ENCODE assay signal across 38 cellular contexts in the genomic region with DNA sequence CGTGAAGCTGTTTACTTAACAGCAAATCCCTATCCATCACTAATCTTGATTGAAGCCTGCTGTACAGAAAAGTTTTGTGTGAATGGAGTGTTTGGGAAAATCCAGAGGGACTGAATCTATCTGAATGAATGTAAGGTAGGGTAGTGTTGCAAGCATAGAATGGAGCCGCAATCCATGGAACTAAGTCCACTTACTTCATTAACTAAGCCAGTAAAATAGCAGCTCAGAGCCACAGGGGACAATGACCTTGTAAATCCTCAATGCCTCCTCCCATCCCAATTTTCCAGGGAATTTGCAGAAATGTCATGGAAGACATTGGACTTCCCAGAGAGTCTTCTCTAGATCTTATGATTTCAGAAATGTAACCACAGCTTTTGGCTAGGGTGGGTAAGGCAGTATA. TPM values are rescaled to one million over a fixed set of nuclear protein-coding genes. Genes with fewer than 3 reads are reported as not detected.
"Had no signal": no experiment of that assay in that cellular context is flagged by ENCODE, and none has a peak within 500 bp of the region (broad histone marks: within the 10 kb centered on the region; RNA-seq: fewer than 3 reads in every experiment).

No MANE protein-coding gene starts in this region.

- H3K9me3 Mint-ChIP-seq: activated CD8-positive, alpha-beta T cell treated with anti-CD3 and anti-CD28 coated beads for 36 hours; activated naive CD4-positive, alpha-beta T cell treated with anti-CD3 and anti-CD28 coated beads, Interleukin-2, amount 50 U/mL, for 24 hours; activated T-cell treated with anti-CD3 and anti-CD28 coated beads, Interleukin-2, amount 50 U/mL, for 4 hours; activated T-helper 17 cell treated with anti-CD3 and anti-CD28 coated beads, Interleukin-2, amount 50 U/mL, for 72 hours; central memory CD8-positive, alpha-beta T cell had no signal

- ATAC-seq: activated CD8-positive, alpha-beta T cell treated with anti-CD3 and anti-CD28 coated beads for 36 hours; activated naive CD8-positive, alpha-beta T cell treated with anti-CD3 and anti-CD28 coated beads, Interleukin-2, amount 50 U/mL, for 24 hours; activated T-cell treated with anti-CD3 and anti-CD28 coated beads, Interleukin-2, amount 50 U/mL, for 4 hours; activated T-cell treated with anti-CD3 and anti-CD28 coated beads, Interleukin-2, amount 50 U/mL, for 72 hours; activated T-helper 17 cell treated with anti-CD3 and anti-CD28 coated beads, Interleukin-2, amount 50 U/mL, for 72 hours; body of pancreas; T-cell had no signal

- H3K4me1 ChIP-seq: body of pancreas, breast epithelium had no signal

- H3K36me3 Mint-ChIP-seq: activated CD4-positive, alpha-beta memory T cell treated with anti-CD3 and anti-CD28 coated beads for 36 hours; activated naive CD4-positive, alpha-beta T cell treated with anti-CD3 and anti-CD28 coated beads, Interleukin-2, amount 50 U/mL, for 24 hours; activated naive CD8-positive, alpha-beta T cell; activated naive CD8-positive, alpha-beta T cell treated with anti-CD3 and anti-CD28 coated beads, Interleukin-2, amount 10 ng/mL, durations not matched to agents 7 days and 5 days; T-cell had no signal

- H3K4me3 ChIP-seq: body of pancreas, breast epithelium had no signal

- H3K36me3 ChIP-seq: brain microvascular endothelial cell, breast epithelium had no signal

- DNase-seq: activated B cell treated with CpG ODN at 0.5 μM for 24 hours; activated CD4-positive, alpha-beta memory T cell treated with anti-CD3 and anti-CD28 coated beads for 36 hours; activated CD4-positive, alpha-beta T cell treated with anti-CD3 and anti-CD28 coated beads for 4 hours; activated CD4-positive, alpha-beta T cell treated with anti-CD3 and anti-CD28 coated beads, Interleukin-2, amount 10 ng/mL, durations not matched to agents 24 days and 14 days; activated CD4-positive, alpha-beta T cell treated with anti-CD3 and anti-CD28 coated beads, Interleukin-2, amount 50 U/mL, for 1 hour; activated CD4-positive, alpha-beta T cell treated with anti-CD3 and anti-CD28 coated beads, Interleukin-2, amount 50 U/mL, for 4 hours; activated CD8-positive, alpha-beta memory T cell treated with anti-CD3 and anti-CD28 coated beads, Interleukin-2, amount 50 U/mL, for 4 hours; activated CD8-positive, alpha-beta T cell treated with anti-CD3 and anti-CD28 coated beads for 36 hours; activated effector memory CD4-positive, alpha-beta T cell treated with Interleukin-2 at 50 U/mL for 16 hours; activated gamma-delta T cell; activated naive CD4-positive, alpha-beta T cell treated with Interleukin-2 at 50 U/mL for 16 hours; activated naive CD8-positive, alpha-beta T cell treated with anti-CD3 and anti-CD28 coated beads, Interleukin-2, amount 50 U/mL, for 24 hours; activated T-cell treated with anti-CD3 and anti-CD28 coated beads for 4 hours; activated T-cell treated with anti-CD3 and anti-CD28 coated beads, Interleukin-2, amount 50 U/mL, for 1 hour; activated T-cell treated with anti-CD3 and anti-CD28 coated beads, Interleukin-2, amount 50 U/mL, for 4 hours; activated T-cell treated with anti-CD3 and anti-CD28 coated beads, Interleukin-2, amount 50 U/mL, for 72 hours; amygdala; brain microvascular endothelial cell; caudate nucleus; cerebellar nuclear complex; T-cell; T-helper 2 cell; T-helper 9 cell had no signal

- H3K4me1 Mint-ChIP-seq: activated B cell treated with CpG ODN at 0.5 μM for 24 hours; activated CD4-positive, alpha-beta T cell treated with anti-CD3 and anti-CD28 coated beads, Interleukin-2, amount 10 ng/mL, durations not matched to agents 24 days and 14 days; activated naive CD4-positive, alpha-beta T cell treated with anti-CD3 and anti-CD28 coated beads, Interleukin-2, amount 50 U/mL, for 24 hours; activated naive CD8-positive, alpha-beta T cell treated with anti-CD3 and anti-CD28 coated beads, Interleukin-2, amount 10 ng/mL, durations not matched to agents 7 days and 5 days; activated naive CD8-positive, alpha-beta T cell treated with anti-CD3 and anti-CD28 coated beads, Interleukin-2, amount 50 U/mL, for 24 hours; activated T-helper 17 cell treated with anti-CD3 and anti-CD28 coated beads, Interleukin-2, amount 50 U/mL, for 72 hours; central memory CD8-positive, alpha-beta T cell; T-cell had no signal

- H3K27me3 Mint-ChIP-seq: activated B cell treated with CpG ODN at 0.5 μM for 24 hours; activated CD4-positive, alpha-beta memory T cell treated with anti-CD3 and anti-CD28 coated beads for 36 hours; activated CD8-positive, alpha-beta T cell treated with anti-CD3 and anti-CD28 coated beads for 36 hours; central memory CD8-positive, alpha-beta T cell; T-cell had no signal

- H3K27me3 ChIP-seq: body of pancreas, brain microvascular endothelial cell, breast epithelium had no signal

- H3K27ac ChIP-seq: body of pancreas, brain microvascular endothelial cell, breast epithelium, VCaP had no signal

- H3K27ac Mint-ChIP-seq: activated B cell treated with CpG ODN at 0.5 μM for 24 hours; activated CD4-positive, alpha-beta memory T cell treated with anti-CD3 and anti-CD28 coated beads for 36 hours; activated CD4-positive, alpha-beta T cell treated with anti-CD3 and anti-CD28 coated beads, Interleukin-2, amount 10 ng/mL, durations not matched to agents 24 days and 14 days; activated CD8-positive, alpha-beta T cell treated with anti-CD3 and anti-CD28 coated beads for 36 hours; activated naive CD4-positive, alpha-beta T cell treated with anti-CD3 and anti-CD28 coated beads, Interleukin-2, amount 50 U/mL, for 24 hours; activated naive CD8-positive, alpha-beta T cell; activated naive CD8-positive, alpha-beta T cell treated with anti-CD3 and anti-CD28 coated beads, Interleukin-2, amount 10 ng/mL, durations not matched to agents 7 days and 5 days; activated naive CD8-positive, alpha-beta T cell treated with anti-CD3 and anti-CD28 coated beads, Interleukin-2, amount 50 U/mL, for 24 hours; activated T-cell treated with anti-CD3 and anti-CD28 coated beads, Interleukin-2, amount 50 U/mL, for 72 hours; activated T-helper 1 cell treated with anti-CD3 and anti-CD28 coated beads, Interleukin-12 subunit alpha, Interleukin-12 subunit beta, Interleukin-2, Interleukin-4 antibody, amounts not matched to agents 30 ng/mL and 10 ng/mL and 1 ng/mL, durations not matched to agents 14 hours and 24 hours and 36 hours; activated T-helper 17 cell treated with anti-CD3 and anti-CD28 coated beads, Interleukin-2, amount 50 U/mL, for 72 hours; T-cell; T-helper 2 cell treated with Interferon-gamma antibody and Interleukin-4, amounts not matched to agents 5 μg/mL and 100 μg/mL, for 36 hours had no signal

- H3K4me3 Mint-ChIP-seq: activated B cell treated with CpG ODN at 0.5 μM for 24 hours; activated CD4-positive, alpha-beta memory T cell treated with anti-CD3 and anti-CD28 coated beads for 36 hours; activated CD4-positive, alpha-beta T cell treated with anti-CD3 and anti-CD28 coated beads, Interleukin-2, amount 10 ng/mL, durations not matched to agents 24 days and 14 days; activated CD8-positive, alpha-beta T cell treated with anti-CD3 and anti-CD28 coated beads for 36 hours; activated naive CD4-positive, alpha-beta T cell treated with anti-CD3 and anti-CD28 coated beads, Interleukin-2, amount 50 U/mL, for 24 hours; activated naive CD8-positive, alpha-beta T cell; activated naive CD8-positive, alpha-beta T cell treated with anti-CD3 and anti-CD28 coated beads, Interleukin-2, amount 10 ng/mL, durations not matched to agents 7 days and 5 days; activated naive CD8-positive, alpha-beta T cell treated with anti-CD3 and anti-CD28 coated beads, Interleukin-2, amount 50 U/mL, for 24 hours; activated T-cell treated with anti-CD3 and anti-CD28 coated beads, Interleukin-2, amount 50 U/mL, for 4 hours; activated T-cell treated with anti-CD3 and anti-CD28 coated beads, Interleukin-2, amount 50 U/mL, for 72 hours; activated T-helper 1 cell treated with anti-CD3 and anti-CD28 coated beads, Interleukin-12 subunit alpha, Interleukin-12 subunit beta, Interleukin-2, Interleukin-4 antibody, amounts not matched to agents 30 ng/mL and 10 ng/mL and 1 ng/mL, durations not matched to agents 14 hours and 24 hours and 36 hours; activated T-helper 17 cell treated with anti-CD3 and anti-CD28 coated beads, Interleukin-2, amount 50 U/mL, for 72 hours; central memory CD8-positive, alpha-beta T cell; T-cell; T-helper 2 cell treated with Interferon-gamma antibody and Interleukin-4, amounts not matched to agents 5 μg/mL and 100 μg/mL, for 36 hours had no signal

- FAIRE-seq: astrocyte, TTC549 had no signal

RNA-seq across cellular contexts. Expression of a gene that starts 15.2 kb away (rescaled TPM):
- total RNA-seq: activated B cell treated with CpG ODN at 0.5 μM for 24 hours; activated CD4-positive, alpha-beta memory T cell treated with anti-CD3 and anti-CD28 coated beads for 36 hours; activated CD4-positive, alpha-beta T cell treated with anti-CD3 and anti-CD28 coated beads, Interleukin-2, amount 10 ng/mL, durations not matched to agents 24 days and 14 days; activated CD8-positive, alpha-beta memory T cell treated with anti-CD3 and anti-CD28 coated beads for 36 hours; activated CD8-positive, alpha-beta T cell treated with anti-CD3 and anti-CD28 coated beads for 36 hours; activated naive CD8-positive, alpha-beta T cell treated with anti-CD3 and anti-CD28 coated beads, Interleukin-2, amount 10 ng/mL, durations not matched to agents 7 days and 5 days; activated T-cell treated with anti-CD3 and anti-CD28 coated beads, Interleukin-2, amount 50 U/mL, for 4 hours; activated T-cell treated with anti-CD3 and anti-CD28 coated beads, Interleukin-2, amount 50 U/mL, for 72 hours; activated T-helper 1 cell treated with anti-CD3 and anti-CD28 coated beads, Interleukin-12 subunit alpha, Interleukin-12 subunit beta, Interleukin-2, Interleukin-4 antibody, amounts not matched to agents 30 ng/mL and 10 ng/mL and 1 ng/mL, durations not matched to agents 14 hours and 24 hours and 36 hours; activated T-helper 17 cell treated with anti-CD3 and anti-CD28 coated beads, Interleukin-2, amount 50 U/mL, for 72 hours; aorta; astrocyte; body of pancreas; breast epithelium; T-cell; T-helper 1 cell treated with Interleukin-12 subunit alpha and Interleukin-12 subunit beta and Interleukin-4 antibody, amounts not matched to agents 30 ng/mL and 1 ng/mL, for 36 hours had no signal
- polyA plus RNA-seq: aorta had no signal
